35 cellular contexts compared by ENCODE assay signal in the genomic region with DNA sequence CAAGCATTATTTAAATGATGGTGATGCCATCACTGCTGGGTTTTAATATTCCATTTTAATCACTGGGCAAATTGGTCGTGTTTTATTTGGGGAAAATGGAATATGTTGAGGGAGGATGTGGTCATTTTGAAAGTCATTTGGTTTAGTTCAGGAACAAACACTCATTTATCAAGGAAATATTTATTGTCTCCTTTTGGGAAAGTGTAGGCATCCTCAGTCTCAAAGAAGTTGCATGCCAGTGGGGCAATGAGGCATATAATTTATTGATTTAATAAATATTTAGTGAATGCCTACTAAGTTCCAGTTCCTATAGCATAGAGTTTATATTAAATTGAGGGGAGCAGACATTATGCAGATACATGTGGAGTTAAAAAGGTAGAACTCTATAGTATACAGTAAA.
"Had no signal": no experiment of that assay in that cellular context is flagged by ENCODE, and none has a peak within 500 bp of the region (broad histone marks: within the 10 kb centered on the region; RNA-seq: fewer than 3 reads in every experiment).

No MANE protein-coding gene starts in this region.

- H3K9me3 ChIP-seq: MG63 had no signal

- DNase-seq: Karpas-422, Kasumi-1, MG63, MM.1S, MV-4-11, NCI-H1048, NCI-H1092, NCI-H1092 treated with DMSO at 0.1 percent for 48 hours, NCI-H1105, NCI-H1105 treated with DMSO at 0.1 percent for 48 hours, NCI-H1417, NCI-H1417 treated with DMSO at 0.1 percent for 48 hours, NCI-H1436, NCI-H1436 treated with DMSO at 0.1 percent for 48 hours, NCI-H146, NCI-H1694, NCI-H1694 treated with DMSO at 0.1 percent for 48 hours, NCI-H187, NCI-H187 treated with DMSO at 0.1 percent for 48 hours, NCI-H1930, NCI-H2029, NCI-H2029 treated with DMSO at 0.1 percent for 48 hours, NCI-H2081, NCI-H2081 treated with DMSO at 0.1 percent for 48 hours, NCI-H2107, NCI-H2171, NCI-H2171 treated with DMSO at 0.1 percent for 48 hours, NCI-H2227 treated with DMSO at 0.1 percent for 48 hours, NCI-H226, NCI-H345, NCI-H446, NCI-H446 treated with DMSO at 0.1 percent for 48 hours, NCI-H510A, NCI-H510A treated with DMSO at 0.1 percent for 48 hours had no signal

- H3K27me3 ChIP-seq: MG63 had no signal

- H3K36me3 ChIP-seq: MG63 had no signal

- H3K9ac ChIP-seq: KMS-11 had no signal

- H3K27ac ChIP-seq: KMS-11 had no signal

- H3K4me2 ChIP-seq: KMS-11 had no signal

- H3K4me3 ChIP-seq: MG63 had no signal
